23 cellular contexts compared by ENCODE assay signal in the genomic region with DNA sequence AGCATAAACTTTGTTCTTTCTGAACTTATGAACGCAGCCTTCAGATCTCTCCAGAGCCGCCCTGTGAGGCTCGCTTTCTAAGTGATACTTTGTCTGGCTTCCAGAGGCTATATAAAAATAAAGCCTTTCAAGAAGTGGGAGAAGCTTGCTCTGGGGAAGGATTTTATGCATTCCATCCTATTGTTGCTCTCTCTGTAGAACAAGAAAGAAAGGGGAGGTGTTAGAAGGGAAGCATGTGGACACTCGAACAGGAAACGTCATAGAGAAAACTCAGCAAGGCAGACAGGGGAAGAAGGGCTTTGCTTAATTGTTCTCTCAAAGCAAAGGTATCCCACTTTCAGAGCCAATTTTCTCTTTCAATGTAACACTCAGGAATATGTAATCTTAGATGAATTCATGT.
DNase-seq lines count a peak whose midpoint lies in the region; ATAC-seq and TF ChIP-seq lines count a peak whose summit lies in the region.
"Had no signal": no experiment of that assay in that cellular context is flagged by ENCODE, and none has a peak within 500 bp of the region (broad histone marks: within the 10 kb centered on the region; RNA-seq: fewer than 3 reads in every experiment).

No MANE protein-coding gene starts in this region.

- no peak overlapping the region for H3K27ac Mint-ChIP-seq in natural killer cell
- H3K27ac Mint-ChIP-seq: activated CD8-positive, alpha-beta T cell treated with anti-CD3 and anti-CD28 coated beads, Interleukin-2, amount 10 ng/mL, durations not matched to agents 7 days and 5 days; activated naive CD8-positive, alpha-beta T cell treated with anti-CD3 and anti-CD28 coated beads, Interleukin-2, amount 50 U/mL, for 24 hours; CD4-positive, CD25-positive, alpha-beta regulatory T cell had no signal

- peak overlapping the region; percentile 20 for H3K27ac ChIP-seq in stomach smooth muscle (ENCODE audit: low read length)
- H3K27ac ChIP-seq: heart left ventricle had no signal

- H3K4me3 ChIP-seq in adipocyte (ENCODE audit: low read length), result no peak overlapping the region
- no peak overlapping the region for H3K4me3 ChIP-seq in fibroblast of the aortic adventitia (ENCODE audit: low read depth, low read length)
- peak overlapping the region in 1 of 2 donors; percentile 23 for H3K4me3 ChIP-seq in stomach smooth muscle (ENCODE audit: low read length in 2 of 2)
- H3K4me3 ChIP-seq: heart left ventricle, tibial nerve had no signal

- DNase-seq in GM04504 (ENCODE audit: low read depth) (peak; percentile 17), adipocyte (ENCODE audit: low read depth) (peak; percentile 24), fibroblast of the aortic adventitia (ENCODE audit: low read depth) (peak; percentile 76), natural killer cell (no peak), NCI-H1092 treated with DMSO at 0.1 percent for 48 hours (lab: John Stamatoyannopoulos, UW) (no peak), islet precursor cell (no peak)
- DNase-seq in stimulated activated CD4-positive, alpha-beta T cell treated with anti-CD3 and anti-CD28 coated beads, Interleukin-12 subunit alpha, Interleukin-12 subunit beta, amount 100 ng/mL, for 4 hours, result no peak
- DNase-seq: activated CD4-positive, CD25-positive, alpha-beta regulatory T cell treated with anti-CD3 and anti-CD28 coated beads, Interleukin-2, amount 50 U/mL, for 72 hours; activated CD8-positive, alpha-beta T cell treated with anti-CD3 and anti-CD28 coated beads, Interleukin-2, amount 10 ng/mL, durations not matched to agents 7 days and 5 days; activated gamma-delta T cell treated with Interleukin-2 at 50 U/mL for 16 hours; activated naive CD8-positive, alpha-beta T cell treated with anti-CD3 and anti-CD28 coated beads, Interleukin-2, amount 50 U/mL, for 24 hours; CD4-positive, CD25-positive, alpha-beta regulatory T cell; cortex of kidney; heart left ventricle; left cardiac atrium; naive thymus-derived CD4-positive, alpha-beta T cell; NCI-H1436 treated with DMSO at 0.1 percent for 48 hours; NCI-H2107; NCI-H510A; SIG-M5; stimulated activated naive CD8-positive, alpha-beta T cell treated with anti-CD3 and anti-CD28 coated beads, Interleukin-15, Interleukin-2, amounts not matched to agents 100 U/mL and 50 U/mL, for 24 hours had no signal

- no peaks in the 10 kb centered on the region for H3K4me1 Mint-ChIP-seq in natural killer cell
- H3K4me1 Mint-ChIP-seq: activated naive CD8-positive, alpha-beta T cell treated with anti-CD3 and anti-CD28 coated beads, Interleukin-2, amount 50 U/mL, for 24 hours; CD4-positive, CD25-positive, alpha-beta regulatory T cell; naive thymus-derived CD4-positive, alpha-beta T cell had no signal

- H3K4me3 Mint-ChIP-seq in natural killer cell, result no peak overlapping the region
- H3K4me3 Mint-ChIP-seq: activated CD8-positive, alpha-beta T cell treated with anti-CD3 and anti-CD28 coated beads, Interleukin-2, amount 10 ng/mL, durations not matched to agents 7 days and 5 days; activated naive CD8-positive, alpha-beta T cell treated with anti-CD3 and anti-CD28 coated beads, Interleukin-2, amount 50 U/mL, for 24 hours; CD4-positive, CD25-positive, alpha-beta regulatory T cell; naive thymus-derived CD4-positive, alpha-beta T cell had no signal

- H3K36me3 Mint-ChIP-seq in natural killer cell, result peaks cover 6% of the 10 kb centered on the region
- H3K36me3 Mint-ChIP-seq: CD4-positive, CD25-positive, alpha-beta regulatory T cell; naive thymus-derived CD4-positive, alpha-beta T cell had no signal

- no peak for ATAC-seq in natural killer cell
- ATAC-seq: activated CD8-positive, alpha-beta T cell treated with anti-CD3 and anti-CD28 coated beads, Interleukin-2, amount 10 ng/mL, durations not matched to agents 7 days and 5 days; activated naive CD8-positive, alpha-beta T cell treated with anti-CD3 and anti-CD28 coated beads, Interleukin-2, amount 50 U/mL, for 24 hours; heart left ventricle; naive thymus-derived CD4-positive, alpha-beta T cell; stimulated activated naive CD8-positive, alpha-beta T cell treated with anti-CD3 and anti-CD28 coated beads, Interleukin-15, Interleukin-2, amounts not matched to agents 100 U/mL and 50 U/mL, for 24 hours had no signal

- TF ChIP-seq CTCF in fibroblast of the aortic adventitia (IDR thresholded peaks at IDR 0.05; ENCODE audit: insufficient read depth, low read length) (no peak), natural killer cell (IDR thresholded peaks at IDR 0.05) (no peak)

- H3K9me3 ChIP-seq in adipocyte (ENCODE audit: control insufficient read depth, low read length), result no peaks in the 10 kb centered on the region
- H3K9me3 ChIP-seq in stomach smooth muscle (ENCODE audit: control insufficient read depth in 2 of 2, low read length in 2 of 2), result no peaks in the 10 kb centered on the region
- H3K9me3 ChIP-seq: tibial nerve had no signal

- no peaks in the 10 kb centered on the region for H3K27me3 ChIP-seq in adipocyte (replicated peaks; ENCODE audit: control insufficient read depth, insufficient read depth, low read length)
- H3K27me3 ChIP-seq in stomach smooth muscle (ENCODE audit: control insufficient read depth in 1 of 2, insufficient read depth in 2 of 2, low read length in 2 of 2), result no peaks in the 10 kb centered on the region
- H3K27me3 ChIP-seq: heart left ventricle, tibial nerve had no signal

- H3K27me3 Mint-ChIP-seq in natural killer cell (ENCODE audit: low read depth in 2 of 2), result no peaks in the 10 kb centered on the region
- H3K27me3 Mint-ChIP-seq: activated naive CD8-positive, alpha-beta T cell treated with anti-CD3 and anti-CD28 coated beads, Interleukin-2, amount 50 U/mL, for 24 hours; CD4-positive, CD25-positive, alpha-beta regulatory T cell had no signal

- H3K4me1 ChIP-seq in adipocyte (ENCODE audit: control insufficient read depth, insufficient read depth, low read length), result peaks cover 12% of the 10 kb centered on the region
- no peaks in the 10 kb centered on the region for H3K4me1 ChIP-seq in stomach smooth muscle (ENCODE audit: control insufficient read depth, insufficient read depth, low read length)
- H3K4me1 ChIP-seq: heart left ventricle had no signal

- H3K9me3 Mint-ChIP-seq in natural killer cell, result peaks cover 3 to 6% of the 10 kb centered on the region in 2 donors

- H3K36me3 ChIP-seq in adipocyte (ENCODE audit: control insufficient read depth, insufficient read depth, low read length, severe bottlenecking) (no peaks in the 10 kb centered on the region), stomach smooth muscle (ENCODE audit: control insufficient read depth in 2 of 2, insufficient read depth in 2 of 2, low read length in 2 of 2) (no peaks in the 10 kb centered on the region)
- H3K36me3 ChIP-seq: heart left ventricle, tibial nerve had no signal

- intact Hi-C loops in natural killer cell (cut with micrococcal nuclease), result no loop called here

- no peak overlapping the region for H3K9ac ChIP-seq in adipocyte (ENCODE audit: low read length)
- peak overlapping the region in 1 of 2 donors; percentile 10 for H3K9ac ChIP-seq in stomach smooth muscle (ENCODE audit: low read length in 2 of 2)

Comparison
In these comparisons a context has a peak if more than half of its experiments do, and no peak if none do; other contexts are left out.
1. DNase-seq: peak in GM04504 (single experiment), adipocyte (single experiment) and fibroblast of the aortic adventitia (single experiment); none in natural killer cell (single experiment), NCI-H1092 treated with DMSO at 0.1 percent for 48 hours (single experiment), stimulated activated CD4-positive, alpha-beta T cell treated with anti-CD3 and anti-CD28 coated beads, Interleukin-12 subunit alpha, Interleukin-12 subunit beta, amount 100 ng/mL, for 4 hours (single experiment) and islet precursor cell (single experiment).